ENCODE assay signal across 25 cellular contexts in the genomic region with DNA sequence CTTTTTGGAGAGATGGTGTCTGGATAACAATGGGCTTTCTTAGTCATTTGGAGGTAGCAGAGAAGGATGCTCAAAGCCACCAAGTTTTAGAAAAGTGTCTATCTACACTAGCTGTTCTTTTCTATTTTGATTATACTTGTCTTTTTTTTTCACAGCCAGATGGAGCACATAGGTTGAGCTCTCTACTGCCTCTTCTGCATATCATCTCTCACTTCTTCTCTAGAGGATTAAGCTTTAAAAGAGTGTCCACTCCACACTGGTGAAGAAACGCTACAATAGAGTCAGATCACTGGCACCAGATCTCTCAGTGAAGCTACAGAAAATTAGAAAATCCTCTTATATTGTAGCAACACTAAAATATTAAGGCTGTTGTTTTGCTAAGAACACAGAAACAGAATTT.
DNase-seq lines count a peak whose midpoint lies in the region; ATAC-seq and TF ChIP-seq lines count a peak whose summit lies in the region.
"Had no signal": no experiment of that assay in that cellular context is flagged by ENCODE, and none has a peak within 500 bp of the region (broad histone marks: within the 10 kb centered on the region; RNA-seq: fewer than 3 reads in every experiment).

No MANE protein-coding gene starts in this region.

- in situ Hi-C loops in HAP-1 (cut with MboI; ENCODE audit: low sequenced_read_pairs), result no loop called here

- peak overlapping the region; percentile 19 for H3K27ac Mint-ChIP-seq in activated naive CD4-positive, alpha-beta T cell treated with anti-CD3 and anti-CD28 coated beads, Interleukin-2, amount 50 U/mL, for 24 hours
- H3K27ac Mint-ChIP-seq: activated CD4-positive, alpha-beta memory T cell treated with anti-CD3 and anti-CD28 coated beads, Interleukin-2, amount 10 ng/mL, durations not matched to agents 7 days and 5 days; stimulated activated effector memory CD8-positive, alpha-beta T cell treated with anti-CD3 and anti-CD28 coated beads, Interleukin-12 subunit alpha, Interleukin-12 subunit beta, amount 100 ng/mL, for 72 hours had no signal

- peak overlapping the region; percentile 94 for H3K27ac ChIP-seq in RWPE2 (ENCODE audit: poor library complexity, severe bottlenecking)
- H3K27ac ChIP-seq: BLaER1 treated with 17β-estradiol and CSF1 and Interleukin-3, amounts not matched to agents 10 nM and 100 nM; left ventricle myocardium inferior; SK-N-MC; skin epidermis; upper lobe of left lung had no signal

- H3K4me1 ChIP-seq in RWPE2 (ENCODE audit: insufficient read depth, poor library complexity, severe bottlenecking) (peaks cover 38% of the 10 kb centered on the region), HAP-1 (no peaks in the 10 kb centered on the region)
- H3K4me1 ChIP-seq: BLaER1 treated with 17β-estradiol and CSF1 and Interleukin-3, amounts not matched to agents 10 nM and 100 nM; left ventricle myocardium inferior; upper lobe of left lung had no signal

- ATAC-seq in RWPE2 (ENCODE audit: low read depth), result no peak
- no peak for ATAC-seq in HG03280 (IDR thresholded peaks at IDR 0.05; ENCODE audit: unreplicated experiment)
- no peak for ATAC-seq in GM18873 (IDR thresholded peaks at IDR 0.05; ENCODE audit: low FRiP score, unreplicated experiment)
- ATAC-seq in GM18858 (IDR thresholded peaks at IDR 0.05; ENCODE audit: unreplicated experiment), result no peak
- ATAC-seq: stimulated activated effector memory CD8-positive, alpha-beta T cell treated with anti-CD3 and anti-CD28 coated beads, Interleukin-12 subunit alpha, Interleukin-12 subunit beta, amount 100 ng/mL, for 72 hours had no signal

- peaks cover 6% of the 10 kb centered on the region for H3K9me3 Mint-ChIP-seq in activated naive CD4-positive, alpha-beta T cell treated with anti-CD3 and anti-CD28 coated beads, Interleukin-2, amount 50 U/mL, for 24 hours
- H3K9me3 Mint-ChIP-seq: activated CD4-positive, alpha-beta memory T cell treated with anti-CD3 and anti-CD28 coated beads, Interleukin-2, amount 10 ng/mL, durations not matched to agents 7 days and 5 days; stimulated activated effector memory CD8-positive, alpha-beta T cell treated with anti-CD3 and anti-CD28 coated beads, Interleukin-12 subunit alpha, Interleukin-12 subunit beta, amount 100 ng/mL, for 72 hours had no signal

- H3K36me3 ChIP-seq in RWPE2 (ENCODE audit: low read depth), result no peaks in the 10 kb centered on the region
- H3K36me3 ChIP-seq in HAP-1 (replicated peaks), result no peaks in the 10 kb centered on the region
- H3K36me3 ChIP-seq: BLaER1 treated with 17β-estradiol and CSF1 and Interleukin-3, amounts not matched to agents 10 nM and 100 nM; left ventricle myocardium inferior; upper lobe of left lung had no signal

- DNase-seq in activated naive CD4-positive, alpha-beta T cell (lab: John Stamatoyannopoulos, UW), result no peak
- no peak for DNase-seq in RWPE2 (ENCODE audit: low spot score)
- DNase-seq in choroid plexus epithelial cell (ENCODE audit: low read depth), result peak; percentile 39
- DNase-seq in HAP-1 (ENCODE audit: low spot score in 2 of 2), result no peak
- DNase-seq: activated CD4-positive, alpha-beta memory T cell treated with anti-CD3 and anti-CD28 coated beads, Interleukin-2, amount 10 ng/mL, durations not matched to agents 7 days and 5 days; activated effector memory CD4-positive, alpha-beta T cell treated with Interleukin-2 at 50 U/mL for 16 hours; DND-41; effector CD4-positive, alpha-beta T cell; hypothalamus; left ventricle myocardium inferior; NCI-H1417; NCI-H2081 treated with DMSO at 0.1 percent for 48 hours; NCI-H446 treated with DMSO at 0.1 percent for 48 hours; occipital lobe; substantia nigra; T1000; upper lobe of left lung had no signal

- H3K4me3 ChIP-seq in RWPE2 (ENCODE audit: severe bottlenecking) (no peak overlapping the region), choroid plexus epithelial cell (ENCODE audit: low read depth, low read length) (no peak overlapping the region), HAP-1 (no peak overlapping the region)
- H3K4me3 ChIP-seq: BLaER1 treated with 17β-estradiol and CSF1 and Interleukin-3, amounts not matched to agents 10 nM and 100 nM; left ventricle myocardium inferior; SK-N-MC; skin epidermis; upper lobe of left lung had no signal

- H3K27me3 ChIP-seq in RWPE2 (ENCODE audit: insufficient read depth, poor library complexity, severe bottlenecking) (no peaks in the 10 kb centered on the region), HAP-1 (ENCODE audit: low read depth) (no peaks in the 10 kb centered on the region)
- H3K27me3 ChIP-seq: BLaER1 treated with 17β-estradiol and CSF1 and Interleukin-3, amounts not matched to agents 10 nM and 100 nM; upper lobe of left lung had no signal

- H3K4me1 Mint-ChIP-seq in activated naive CD4-positive, alpha-beta T cell treated with anti-CD3 and anti-CD28 coated beads, Interleukin-2, amount 50 U/mL, for 24 hours, result peaks cover 52% of the 10 kb centered on the region

- H3K36me3 Mint-ChIP-seq in activated naive CD4-positive, alpha-beta T cell treated with anti-CD3 and anti-CD28 coated beads, Interleukin-2, amount 50 U/mL, for 24 hours, result no peaks in the 10 kb centered on the region
- H3K36me3 Mint-ChIP-seq: stimulated activated effector memory CD8-positive, alpha-beta T cell treated with anti-CD3 and anti-CD28 coated beads, Interleukin-12 subunit alpha, Interleukin-12 subunit beta, amount 100 ng/mL, for 72 hours had no signal

- TF ChIP-seq CTCF in RWPE2 (IDR thresholded peaks at IDR 0.05; ENCODE audit: poor library complexity, severe bottlenecking) (no peak), choroid plexus epithelial cell (conservative IDR thresholded peaks at IDR 0.05; ENCODE audit: low read depth, low read length) (peak; percentile 38)

- H3K9me3 ChIP-seq in RWPE2 (ENCODE audit: severe bottlenecking), result no peaks in the 10 kb centered on the region
- no peaks in the 10 kb centered on the region for H3K9me3 ChIP-seq in HAP-1
- H3K9me3 ChIP-seq: BLaER1 treated with 17β-estradiol and CSF1 and Interleukin-3, amounts not matched to agents 10 nM and 100 nM; left ventricle myocardium inferior; upper lobe of left lung had no signal

- peak overlapping the region; percentile 34 for H3K4me3 Mint-ChIP-seq in activated naive CD4-positive, alpha-beta T cell treated with anti-CD3 and anti-CD28 coated beads, Interleukin-2, amount 50 U/mL, for 24 hours
- H3K4me3 Mint-ChIP-seq: activated CD4-positive, alpha-beta memory T cell treated with anti-CD3 and anti-CD28 coated beads, Interleukin-2, amount 10 ng/mL, durations not matched to agents 7 days and 5 days; stimulated activated effector memory CD8-positive, alpha-beta T cell treated with anti-CD3 and anti-CD28 coated beads, Interleukin-12 subunit alpha, Interleukin-12 subunit beta, amount 100 ng/mL, for 72 hours had no signal

- no peaks in the 10 kb centered on the region for H3K27me3 Mint-ChIP-seq in activated naive CD4-positive, alpha-beta T cell treated with anti-CD3 and anti-CD28 coated beads, Interleukin-2, amount 50 U/mL, for 24 hours
